In genomic region chr17:78241277-78242023, GRCh38 we compare ENCODE assay signal across 1 cellular context.
TF ChIP-seq lines count a peak whose summit lies in the region.

No MANE protein-coding gene starts in this region.

TF ChIP-seq in HepG2, 621 proteins besides CTCF, POLR2A, EP300 and RAD21 (continued from another document and continues in another):
- TF ChIP-seq, protein P1, sequence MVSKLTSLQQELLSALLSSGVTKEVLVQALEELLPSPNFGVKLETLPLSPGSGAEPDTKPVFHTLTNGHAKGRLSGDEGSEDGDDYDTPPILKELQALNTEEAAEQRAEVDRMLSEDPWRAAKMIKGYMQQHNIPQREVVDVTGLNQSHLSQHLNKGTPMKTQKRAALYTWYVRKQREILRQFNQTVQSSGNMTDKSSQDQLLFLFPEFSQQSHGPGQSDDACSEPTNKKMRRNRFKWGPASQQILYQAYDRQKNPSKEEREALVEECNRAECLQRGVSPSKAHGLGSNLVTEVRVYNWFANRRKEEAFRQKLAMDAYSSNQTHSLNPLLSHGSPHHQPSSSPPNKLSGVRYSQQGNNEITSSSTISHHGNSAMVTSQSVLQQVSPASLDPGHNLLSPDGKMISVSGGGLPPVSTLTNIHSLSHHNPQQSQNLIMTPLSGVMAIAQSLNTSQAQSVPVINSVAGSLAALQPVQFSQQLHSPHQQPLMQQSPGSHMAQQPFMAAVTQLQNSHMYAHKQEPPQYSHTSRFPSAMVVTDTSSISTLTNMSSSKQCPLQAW (CRISPR knock-in tag; IDR thresholded peaks at IDR 0.05): peak; percentile 63; the same call in 1 of the 2 replicates
- TF ChIP-seq RXRB (CRISPR knock-in tag; IDR thresholded peaks at IDR 0.05; ENCODE audit: borderline replicate concordance): peak; percentile 46
- no peak; the same call in 1 of the 2 replicates for TF ChIP-seq ZNF510 (CRISPR knock-in tag; IDR thresholded peaks at IDR 0.05; ENCODE audit: low read depth)
- TF ChIP-seq, protein P2, sequence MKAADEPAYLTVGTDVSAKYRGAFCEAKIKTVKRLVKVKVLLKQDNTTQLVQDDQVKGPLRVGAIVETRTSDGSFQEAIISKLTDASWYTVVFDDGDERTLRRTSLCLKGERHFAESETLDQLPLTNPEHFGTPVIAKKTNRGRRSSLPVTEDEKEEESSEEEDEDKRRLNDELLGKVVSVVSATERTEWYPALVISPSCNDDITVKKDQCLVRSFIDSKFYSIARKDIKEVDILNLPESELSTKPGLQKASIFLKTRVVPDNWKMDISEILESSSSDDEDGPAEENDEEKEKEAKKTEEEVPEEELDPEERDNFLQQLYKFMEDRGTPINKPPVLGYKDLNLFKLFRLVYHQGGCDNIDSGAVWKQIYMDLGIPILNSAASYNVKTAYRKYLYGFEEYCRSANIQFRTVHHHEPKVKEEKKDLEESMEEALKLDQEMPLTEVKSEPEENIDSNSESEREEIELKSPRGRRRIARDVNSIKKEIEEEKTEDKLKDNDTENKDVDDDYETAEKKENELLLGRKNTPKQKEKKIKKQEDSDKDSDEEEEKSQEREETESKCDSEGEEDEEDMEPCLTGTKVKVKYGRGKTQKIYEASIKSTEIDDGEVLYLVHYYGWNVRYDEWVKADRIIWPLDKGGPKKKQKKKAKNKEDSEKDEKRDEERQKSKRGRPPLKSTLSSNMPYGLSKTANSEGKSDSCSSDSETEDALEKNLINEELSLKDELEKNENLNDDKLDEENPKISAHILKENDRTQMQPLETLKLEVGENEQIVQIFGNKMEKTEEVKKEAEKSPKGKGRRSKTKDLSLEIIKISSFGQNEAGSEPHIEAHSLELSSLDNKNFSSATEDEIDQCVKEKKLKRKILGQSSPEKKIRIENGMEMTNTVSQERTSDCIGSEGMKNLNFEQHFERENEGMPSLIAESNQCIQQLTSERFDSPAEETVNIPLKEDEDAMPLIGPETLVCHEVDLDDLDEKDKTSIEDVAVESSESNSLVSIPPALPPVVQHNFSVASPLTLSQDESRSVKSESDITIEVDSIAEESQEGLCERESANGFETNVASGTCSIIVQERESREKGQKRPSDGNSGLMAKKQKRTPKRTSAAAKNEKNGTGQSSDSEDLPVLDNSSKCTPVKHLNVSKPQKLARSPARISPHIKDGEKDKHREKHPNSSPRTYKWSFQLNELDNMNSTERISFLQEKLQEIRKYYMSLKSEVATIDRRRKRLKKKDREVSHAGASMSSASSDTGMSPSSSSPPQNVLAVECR (CRISPR knock-in tag; IDR thresholded peaks at IDR 0.05; ENCODE audit: borderline replicate concordance): peak; percentile 59; the same call in 1 of the 2 replicates
- TF ChIP-seq KDM6A (CRISPR knock-in tag; IDR thresholded peaks at IDR 0.05; ENCODE audit: low read depth): peak; percentile 77
- TF ChIP-seq, protein P3, sequence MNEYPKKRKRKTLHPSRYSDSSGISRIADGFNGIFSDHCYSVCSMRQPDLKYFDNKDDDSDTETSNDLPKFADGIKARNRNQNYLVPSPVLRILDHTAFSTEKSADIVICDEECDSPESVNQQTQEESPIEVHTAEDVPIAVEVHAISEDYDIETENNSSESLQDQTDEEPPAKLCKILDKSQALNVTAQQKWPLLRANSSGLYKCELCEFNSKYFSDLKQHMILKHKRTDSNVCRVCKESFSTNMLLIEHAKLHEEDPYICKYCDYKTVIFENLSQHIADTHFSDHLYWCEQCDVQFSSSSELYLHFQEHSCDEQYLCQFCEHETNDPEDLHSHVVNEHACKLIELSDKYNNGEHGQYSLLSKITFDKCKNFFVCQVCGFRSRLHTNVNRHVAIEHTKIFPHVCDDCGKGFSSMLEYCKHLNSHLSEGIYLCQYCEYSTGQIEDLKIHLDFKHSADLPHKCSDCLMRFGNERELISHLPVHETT (CRISPR knock-in tag; conservative IDR thresholded peaks at IDR 0.05): 0 out of 2 replicates have a peak, but pooled peaks have one; percentile 36
- TF ChIP-seq MYPOP (CRISPR knock-in tag; IDR thresholded peaks at IDR 0.05): 0 out of 2 replicates have a peak, but pooled peaks have one; percentile 28
- no peak for TF ChIP-seq ZNF446 (CRISPR knock-in tag; IDR thresholded peaks at IDR 0.05)
- 0 out of 2 replicates have a peak, but pooled peaks have one; percentile 64 for TF ChIP-seq NRL (CRISPR knock-in tag; IDR thresholded peaks at IDR 0.05; ENCODE audit: borderline replicate concordance)
- TF ChIP-seq ZNF274 (CRISPR knock-in tag; IDR thresholded peaks at IDR 0.05): peak; percentile 84; the same call in 1 of the 2 replicates
- TF ChIP-seq ZFP91 (CRISPR knock-in tag; IDR thresholded peaks at IDR 0.05; ENCODE audit: borderline replicate concordance): peak; percentile 36; the same call in 1 of the 2 replicates
- TF ChIP-seq ZBTB21 (CRISPR knock-in tag; IDR thresholded peaks at IDR 0.05): peak; percentile 87
- TF ChIP-seq, protein P4, sequence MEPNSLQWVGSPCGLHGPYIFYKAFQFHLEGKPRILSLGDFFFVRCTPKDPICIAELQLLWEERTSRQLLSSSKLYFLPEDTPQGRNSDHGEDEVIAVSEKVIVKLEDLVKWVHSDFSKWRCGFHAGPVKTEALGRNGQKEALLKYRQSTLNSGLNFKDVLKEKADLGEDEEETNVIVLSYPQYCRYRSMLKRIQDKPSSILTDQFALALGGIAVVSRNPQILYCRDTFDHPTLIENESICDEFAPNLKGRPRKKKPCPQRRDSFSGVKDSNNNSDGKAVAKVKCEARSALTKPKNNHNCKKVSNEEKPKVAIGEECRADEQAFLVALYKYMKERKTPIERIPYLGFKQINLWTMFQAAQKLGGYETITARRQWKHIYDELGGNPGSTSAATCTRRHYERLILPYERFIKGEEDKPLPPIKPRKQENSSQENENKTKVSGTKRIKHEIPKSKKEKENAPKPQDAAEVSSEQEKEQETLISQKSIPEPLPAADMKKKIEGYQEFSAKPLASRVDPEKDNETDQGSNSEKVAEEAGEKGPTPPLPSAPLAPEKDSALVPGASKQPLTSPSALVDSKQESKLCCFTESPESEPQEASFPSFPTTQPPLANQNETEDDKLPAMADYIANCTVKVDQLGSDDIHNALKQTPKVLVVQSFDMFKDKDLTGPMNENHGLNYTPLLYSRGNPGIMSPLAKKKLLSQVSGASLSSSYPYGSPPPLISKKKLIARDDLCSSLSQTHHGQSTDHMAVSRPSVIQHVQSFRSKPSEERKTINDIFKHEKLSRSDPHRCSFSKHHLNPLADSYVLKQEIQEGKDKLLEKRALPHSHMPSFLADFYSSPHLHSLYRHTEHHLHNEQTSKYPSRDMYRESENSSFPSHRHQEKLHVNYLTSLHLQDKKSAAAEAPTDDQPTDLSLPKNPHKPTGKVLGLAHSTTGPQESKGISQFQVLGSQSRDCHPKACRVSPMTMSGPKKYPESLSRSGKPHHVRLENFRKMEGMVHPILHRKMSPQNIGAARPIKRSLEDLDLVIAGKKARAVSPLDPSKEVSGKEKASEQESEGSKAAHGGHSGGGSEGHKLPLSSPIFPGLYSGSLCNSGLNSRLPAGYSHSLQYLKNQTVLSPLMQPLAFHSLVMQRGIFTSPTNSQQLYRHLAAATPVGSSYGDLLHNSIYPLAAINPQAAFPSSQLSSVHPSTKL (CRISPR knock-in tag; IDR thresholded peaks at IDR 0.05): peak; percentile 71
- TF ChIP-seq CC2D1A (CRISPR knock-in tag; IDR thresholded peaks at IDR 0.05): 0 out of 2 replicates have a peak, but pooled peaks have one; percentile 63
- peak; percentile 43; the same call in 1 of the 2 replicates for TF ChIP-seq FOXK2 (IDR thresholded peaks at IDR 0.05)
- no peak for TF ChIP-seq ZNF678 (CRISPR knock-in tag; IDR thresholded peaks at IDR 0.05)
- no peak for TF ChIP-seq ZFAT (CRISPR knock-in tag; conservative IDR thresholded peaks at IDR 0.05)
- TF ChIP-seq HMGXB3 (CRISPR knock-in tag; IDR thresholded peaks at IDR 0.05; ENCODE audit: borderline replicate concordance): peak; percentile 52; the same call in 1 of the 2 replicates
- TF ChIP-seq ZNF20 (CRISPR knock-in tag; IDR thresholded peaks at IDR 0.05): no peak
- 0 out of 2 replicates have a peak, but pooled peaks have one; percentile 30 for TF ChIP-seq GZF1 (CRISPR knock-in tag; IDR thresholded peaks at IDR 0.05)
- TF ChIP-seq ZNF644 (CRISPR knock-in tag; IDR thresholded peaks at IDR 0.05; ENCODE audit: low read depth): peak; percentile 77; the same call in 1 of the 2 replicates
- TF ChIP-seq FOSL2 (CRISPR knock-in tag; IDR thresholded peaks at IDR 0.05): peak; percentile 43; the same call in 1 of the 2 replicates
- TF ChIP-seq ZMAT3 (CRISPR knock-in tag; conservative IDR thresholded peaks at IDR 0.05): 0 out of 2 replicates have a peak, but pooled peaks have one; percentile 66
- TF ChIP-seq, protein P5, sequence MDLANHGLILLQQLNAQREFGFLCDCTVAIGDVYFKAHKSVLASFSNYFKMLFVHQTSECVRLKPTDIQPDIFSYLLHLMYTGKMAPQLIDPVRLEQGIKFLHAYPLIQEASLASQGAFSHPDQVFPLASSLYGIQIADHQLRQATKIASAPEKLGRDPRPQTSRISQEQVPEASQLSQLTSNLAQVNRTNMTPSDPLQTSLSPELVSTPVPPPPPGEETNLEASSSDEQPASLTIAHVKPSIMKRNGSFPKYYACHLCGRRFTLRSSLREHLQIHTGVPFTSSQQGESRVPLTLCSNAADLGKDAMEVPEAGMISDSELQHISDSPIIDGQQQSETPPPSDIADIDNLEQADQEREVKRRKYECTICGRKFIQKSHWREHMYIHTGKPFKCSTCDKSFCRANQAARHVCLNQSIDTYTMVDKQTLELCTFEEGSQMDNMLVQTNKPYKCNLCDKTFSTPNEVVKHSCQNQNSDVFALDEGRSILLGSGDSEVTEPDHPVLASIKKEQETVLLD (CRISPR knock-in tag; IDR thresholded peaks at IDR 0.05; ENCODE audit: low read depth): no peak
- peak; percentile 70; the same call in 1 of the 2 replicates for TF ChIP-seq ZNF205 (CRISPR knock-in tag; IDR thresholded peaks at IDR 0.05)
- peak; percentile 82 for TF ChIP-seq HDAC2 (CRISPR knock-in tag; IDR thresholded peaks at IDR 0.05)
- TF ChIP-seq HDAC1 (CRISPR knock-in tag; IDR thresholded peaks at IDR 0.05): peak; percentile 56; the same call in 1 of the 2 replicates
- no peak; the same call in 1 of the 2 replicates for TF ChIP-seq ZNF292 (CRISPR knock-in tag; IDR thresholded peaks at IDR 0.05; ENCODE audit: borderline replicate concordance, low read depth)
- TF ChIP-seq BCL3 (CRISPR knock-in tag; IDR thresholded peaks at IDR 0.05): peak; percentile 80; the same call in 1 of the 2 replicates
- TF ChIP-seq TOE1 (CRISPR knock-in tag; IDR thresholded peaks at IDR 0.05): no peak
- 0 out of 2 replicates have a peak, but pooled peaks have one; percentile 5 for TF ChIP-seq ZNF430 (CRISPR knock-in tag; IDR thresholded peaks at IDR 0.05)
- peak; percentile 25; the same call in 1 of the 2 replicates for TF ChIP-seq KMT2A (CRISPR knock-in tag; IDR thresholded peaks at IDR 0.05)
- TF ChIP-seq YEATS4 (CRISPR knock-in tag; IDR thresholded peaks at IDR 0.05; ENCODE audit: borderline replicate concordance): no peak
- TF ChIP-seq U2AF1 (optimal IDR thresholded peaks at IDR 0.05; ENCODE audit: low read depth, low read length): no peak
- 0 out of 2 replicates have a peak, but pooled peaks have one; percentile 17 for TF ChIP-seq DMAP1 (CRISPR knock-in tag; IDR thresholded peaks at IDR 0.05)
